23 cellular contexts compared by ENCODE assay signal in genomic region chr22:44158766-44159165, GRCh38. TPM values are rescaled to one million over a fixed set of nuclear protein-coding genes. Genes with fewer than 3 reads are reported as not detected.
DNase-seq lines count a peak whose midpoint lies in the region; ATAC-seq and TF ChIP-seq lines count a peak whose summit lies in the region.
"Had no signal": no experiment of that assay in that cellular context is flagged by ENCODE, and none has a peak within 500 bp of the region (broad histone marks: within the 10 kb centered on the region; RNA-seq: fewer than 3 reads in every experiment).

No MANE protein-coding gene starts in this region.

- H3K36me3 ChIP-seq in gastroesophageal sphincter (peaks cover 0 to 51% of the 10 kb centered on the region in 2 donors), vagina (peaks cover 0 to 5% of the 10 kb centered on the region in 2 donors), right lobe of liver (no peaks in the 10 kb centered on the region)
- H3K36me3 ChIP-seq: thoracic aorta had no signal

- TF ChIP-seq EP300 in gastroesophageal sphincter (IDR thresholded peaks at IDR 0.05) = no peak

- TF ChIP-seq POLR2A in gastroesophageal sphincter (IDR thresholded peaks at IDR 0.05) (no peak), vagina (IDR thresholded peaks at IDR 0.05) (no peak), right lobe of liver (IDR thresholded peaks at IDR 0.05) (no peak)

- H3K4me3 ChIP-seq in gastroesophageal sphincter (no peak overlapping the region), vagina (no peak overlapping the region), right lobe of liver (no peak overlapping the region)
- H3K4me3 ChIP-seq: A549, dorsolateral prefrontal cortex, GM23338, lower lobe of right lung, thoracic aorta had no signal

- DNase-seq in DMS 273 (lab: John Stamatoyannopoulos, UW; ENCODE audit: unreplicated experiment) (peak; percentile 25), NCI-H446 treated with DMSO at 0.1 percent for 48 hours (lab: John Stamatoyannopoulos, UW) (peak; percentile 89), retina (peak; percentile 31), NCI-H748 treated with DMSO at 0.1 percent for 48 hours (lab: John Stamatoyannopoulos, UW) (no peak), vagina (ENCODE audit: extremely low spot score in 2 of 2) (no peak), right lobe of liver (no peak)
- no peak for DNase-seq in activated CD4-positive, alpha-beta T cell treated with anti-CD3 and anti-CD28 coated beads, Interleukin-2, amount 50 U/mL, for 1 hour
- DNase-seq: activated gamma-delta T cell treated with Interleukin-2 at 50 U/mL for 16 hours; activated T-cell treated with anti-CD3 and anti-CD28 coated beads for 4 hours; DMS53; lower lobe of right lung; NCI-H1048; NCI-H187 treated with DMSO at 0.1 percent for 48 hours; NCI-H526 treated with DMSO at 0.1 percent for 48 hours; stimulated activated naive CD4-positive, alpha-beta T cell had no signal

- H3K4me1 ChIP-seq in gastroesophageal sphincter (peaks cover 0 to 26% (median 0%) of the 10 kb centered on the region in 3 donors), vagina (no peaks in the 10 kb centered on the region), right lobe of liver (no peaks in the 10 kb centered on the region)
- H3K4me1 ChIP-seq: A549, lower lobe of right lung had no signal

- TF ChIP-seq CTCF in gastroesophageal sphincter (IDR thresholded peaks at IDR 0.05) (no peak), vagina (IDR thresholded peaks at IDR 0.05) (no peak), right lobe of liver (IDR thresholded peaks at IDR 0.05) (no peak)

- H3K9me3 ChIP-seq in gastroesophageal sphincter (no peaks in the 10 kb centered on the region), vagina (no peaks in the 10 kb centered on the region), right lobe of liver (no peaks in the 10 kb centered on the region)
- H3K9me3 ChIP-seq: A549, lower lobe of right lung, thoracic aorta had no signal

- intact Hi-C loops in vagina (cut with DNase I) (no loop called here), right lobe of liver (cut with DNase I) (no loop called here)

- WGBS in gastroesophageal sphincter (ENCODE audit: low coverage in 1 of 2), 2 donors = 33% methylated on average over 5 to 6 of the region's 6 CpGs
- 67% methylated on average over 6 of the region's 6 CpGs for WGBS in right lobe of liver (ENCODE audit: insufficient coverage, low coverage, low lambda C conversion rate, missing lambda C conversion rate)

- ATAC-seq in gastroesophageal sphincter (peak; percentile 7), right lobe of liver (no peak)
- ATAC-seq: A549, lower lobe of right lung had no signal

- H3K27ac ChIP-seq in gastroesophageal sphincter = peak overlapping the region in 3 of 4 donors; percentile 58 to 66 (median 59)
- no peak overlapping the region for H3K27ac ChIP-seq in vagina
- no peak overlapping the region for H3K27ac ChIP-seq in right lobe of liver
- H3K27ac ChIP-seq: A549, lower lobe of right lung, thoracic aorta had no signal

- H3K27me3 ChIP-seq in gastroesophageal sphincter (no peaks in the 10 kb centered on the region), vagina (no peaks in the 10 kb centered on the region), right lobe of liver (no peaks in the 10 kb centered on the region)
- H3K27me3 ChIP-seq: dorsolateral prefrontal cortex had no signal

RNA-seq across cellular contexts. Expression of gene PARVG, which starts 22.0 kb away (rescaled TPM):
- 10 to 100 TPM in 2 of 4 donors, 1 to 10 TPM in 2; 7.0 to 18.2 (median 11.3) TPM for total RNA-seq in gastroesophageal sphincter
- total RNA-seq in vagina = 29.5 TPM
- 10 to 100 TPM in 2 of 6 experiments, 1 to 10 TPM in 4; 3.7 to 10.8 (median 7.9) TPM for total RNA-seq in right lobe of liver
- total RNA-seq: fibroblast of lung, kidney epithelial cell, SK-MEL-5 had no signal

Comparison
In these comparisons a context has a peak if more than half of its experiments do, and no peak if none do; other contexts are left out.
1. DNase-seq: peak in DMS 273 (single experiment), NCI-H446 treated with DMSO at 0.1 percent for 48 hours (single experiment) and retina (single experiment); none in NCI-H748 treated with DMSO at 0.1 percent for 48 hours (single experiment), activated CD4-positive, alpha-beta T cell treated with anti-CD3 and anti-CD28 coated beads, Interleukin-2, amount 50 U/mL, for 1 hour (single experiment), vagina (0 of 2) and right lobe of liver (0 of 3).
2. H3K27ac ChIP-seq: peak in gastroesophageal sphincter (3 of 4); none in vagina (single experiment) and right lobe of liver (0 of 3).